Comparison of ENCODE assay signal across 21 cellular contexts in genomic region chr18:12441475-12442035, GRCh38. TPM values are rescaled to one million over a fixed set of nuclear protein-coding genes. Genes with fewer than 3 reads are reported as not detected.
A peak's percentile ranks its signal among the peaks of the same experiment; 100 is the strongest.
DNase-seq lines count a peak whose midpoint lies in the region; ATAC-seq and TF ChIP-seq lines count a peak whose summit lies in the region.
"Had no signal": no experiment of that assay in that cellular context is flagged by ENCODE, and none has a peak within 500 bp of the region (broad histone marks: within the 10 kb centered on the region; RNA-seq: fewer than 3 reads in every experiment).

No MANE protein-coding gene starts in this region.

- DNase-seq in activated CD8-positive, alpha-beta memory T cell treated with anti-CD3 and anti-CD28 coated beads, Interleukin-2, amount 50 U/mL, for 48 hours = peak; percentile 29
- no peak for DNase-seq in activated CD8-positive, alpha-beta memory T cell treated with anti-CD3 and anti-CD28 coated beads, Interleukin-2, amount 10 ng/mL, durations not matched to agents 7 days and 5 days
- peak; percentile 79 for DNase-seq in SK-N-SH
- DNase-seq in left lobe of liver (ENCODE audit: low spot score) = no peak
- DNase-seq in LoVo (ENCODE audit: low spot score) = no peak
- DNase-seq in type B pancreatic cell (ENCODE audit: extremely low spot score, unreplicated experiment) = no peak
- no peak for DNase-seq in MM.1S
- DNase-seq: 8988T, DND-41, GM23248, NCI-H1092, NCI-H1436, NCI-H2029, NCI-H446 treated with DMSO at 0.1 percent for 48 hours, NCI-H526 treated with DMSO at 0.1 percent for 48 hours, SHP77 had no signal

- H3K27ac Mint-ChIP-seq in activated CD8-positive, alpha-beta memory T cell treated with anti-CD3 and anti-CD28 coated beads, Interleukin-2, amount 10 ng/mL, durations not matched to agents 7 days and 5 days = no peak overlapping the region
- no peak overlapping the region for H3K27ac Mint-ChIP-seq in type B pancreatic cell

- peaks cover 10% of the 10 kb centered on the region; the same call in 1 of the 2 replicates for H3K9me3 ChIP-seq in SK-N-SH
- H3K9me3 ChIP-seq in MM.1S (replicated peaks; ENCODE audit: insufficient read depth, low read length) = no peaks in the 10 kb centered on the region

- H3K36me3 Mint-ChIP-seq in activated CD8-positive, alpha-beta memory T cell treated with anti-CD3 and anti-CD28 coated beads, Interleukin-2, amount 10 ng/mL, durations not matched to agents 7 days and 5 days = peaks cover 1% of the 10 kb centered on the region
- peaks cover 12% of the 10 kb centered on the region for H3K36me3 Mint-ChIP-seq in type B pancreatic cell

- H3K9ac ChIP-seq in SK-N-SH (no peak overlapping the region), MM.1S (ENCODE audit: low read length) (no peak overlapping the region)
- H3K9ac ChIP-seq: GM23248 had no signal

- no peak for TF ChIP-seq CTCF in SK-N-SH (IDR thresholded peaks at IDR 0.05)
- TF ChIP-seq CTCF in type B pancreatic cell (conservative IDR thresholded peaks at IDR 0.05) = no peak
- TF ChIP-seq CTCF in MM.1S (IDR thresholded peaks at IDR 0.05; ENCODE audit: low read length) = no peak

- no peaks in the 10 kb centered on the region for H3K9me3 Mint-ChIP-seq in activated CD8-positive, alpha-beta memory T cell treated with anti-CD3 and anti-CD28 coated beads, Interleukin-2, amount 10 ng/mL, durations not matched to agents 7 days and 5 days (ENCODE audit: low read depth)
- peaks cover 12% of the 10 kb centered on the region for H3K9me3 Mint-ChIP-seq in type B pancreatic cell

- POLR2A ChIA-PET in SK-N-SH (lab: Yijun Ruan, JAX) = interaction anchor here (0.6 to 1.7 kb wide), 6 partner anchors 14 to 214 kb away, joined by 3 to 8 read pairs (median 4); partner anchors contain the start of gene PRELID3A

- no peaks in the 10 kb centered on the region for H3K9me2 ChIP-seq in SK-N-SH
- H3K9me2 ChIP-seq in MM.1S (replicated peaks; ENCODE audit: insufficient read depth, low read length) = no peaks in the 10 kb centered on the region

- TF ChIP-seq EP300 in SK-N-SH (IDR thresholded peaks at IDR 0.05; ENCODE audit: borderline replicate concordance in 1 of 2, low read depth in 1 of 2, low read length in 1 of 2) = peak in 1 of 2 experiments; percentile 85; a peak in 2 of 4 replicates

- H2AFZ ChIP-seq in SK-N-SH (ENCODE audit: low read depth) = no peak overlapping the region
- no peak overlapping the region for H2AFZ ChIP-seq in MM.1S (ENCODE audit: low read length)
- H2AFZ ChIP-seq: GM23248 had no signal

- WGBS in SK-N-SH (ENCODE audit: low lambda C conversion rate) = 47% methylated on average over 12 of the region's 12 CpGs

- no peak overlapping the region for H3K4me3 Mint-ChIP-seq in activated CD8-positive, alpha-beta memory T cell treated with anti-CD3 and anti-CD28 coated beads, Interleukin-2, amount 10 ng/mL, durations not matched to agents 7 days and 5 days
- H3K4me3 Mint-ChIP-seq in type B pancreatic cell = no peak overlapping the region

- peak overlapping the region in 1 of 2 experiments; percentile 83; a peak in 2 of 4 replicates for H3K27ac ChIP-seq in SK-N-SH (ENCODE audit: low read depth in 2 of 2, low read length in 1 of 2)
- H3K27ac ChIP-seq in MM.1S (ENCODE audit: low read length) = no peak overlapping the region
- H3K27ac ChIP-seq: GM23248 had no signal

- H3K36me3 ChIP-seq in SK-N-SH (replicated peaks in 1 of 2; ENCODE audit: control insufficient read depth in 1 of 2, insufficient read depth in 2 of 2, low read length in 1 of 2) = peaks cover 8 to 27% of the 10 kb centered on the region in 2 experiments
- H3K36me3 ChIP-seq in MM.1S (replicated peaks; ENCODE audit: insufficient read depth, low read length) = no peaks in the 10 kb centered on the region

- H3K4me3 ChIP-seq in SK-N-SH (ENCODE audit: low read depth in 2 of 2, low read length in 1 of 2) (peak overlapping the region in 1 of 2 experiments; percentile 21; a peak in 1 of 4 replicates), MM.1S (ENCODE audit: low read length) (no peak overlapping the region)
- H3K4me3 ChIP-seq: GM12878, GM23248, HAP-1, K562 had no signal

- peak; percentile 49 for TF ChIP-seq RAD21 in SK-N-SH (IDR thresholded peaks at IDR 0.05; ENCODE audit: low read length)

- H3K4me1 ChIP-seq in SK-N-SH (ENCODE audit: control insufficient read depth in 1 of 2, insufficient read depth in 2 of 2, low read depth in 1 of 2, low read length in 1 of 2) (peaks cover 0 to 9% of the 10 kb centered on the region in 2 experiments; a peak in 1 of 4 replicates), MM.1S (ENCODE audit: low read length) (no peaks in the 10 kb centered on the region)
- H3K4me1 ChIP-seq: HAP-1 had no signal

- no peak for ATAC-seq in activated CD8-positive, alpha-beta memory T cell treated with anti-CD3 and anti-CD28 coated beads, Interleukin-2, amount 10 ng/mL, durations not matched to agents 7 days and 5 days
- peak; percentile 19 for ATAC-seq in left lobe of liver
- ATAC-seq in GM21529 (IDR thresholded peaks at IDR 0.05; ENCODE audit: unreplicated experiment) = no peak
- ATAC-seq: GM12878, HepG2, K562 had no signal

- no peak overlapping the region for H3K4me2 ChIP-seq in SK-N-SH
- no peak overlapping the region for H3K4me2 ChIP-seq in MM.1S (ENCODE audit: low read depth, low read length)

- CTCF ChIA-PET in activated CD8-positive, alpha-beta memory T cell treated with anti-CD3 and anti-CD28 coated beads, Interleukin-2, amount 10 ng/mL, durations not matched to agents 7 days and 5 days (lab: Charles Lee) = no interaction called here
- CTCF ChIA-PET in SK-N-SH (lab: Yijun Ruan, JAX) = interaction anchor here (1.0 to 2.7 kb wide), 7 partner anchors 13 to 95 kb away, joined by 3 to 11 read pairs (median 4); no protein-coding TSS in a partner anchor

- no peaks in the 10 kb centered on the region for H3K27me3 ChIP-seq in SK-N-SH (ENCODE audit: insufficient read depth)
- no peaks in the 10 kb centered on the region for H3K27me3 ChIP-seq in MM.1S (replicated peaks; ENCODE audit: insufficient read depth, low read length)

- no peaks in the 10 kb centered on the region for H3F3A ChIP-seq in SK-N-SH (replicated peaks; ENCODE audit: insufficient read depth)
- H3F3A ChIP-seq in MM.1S (ENCODE audit: insufficient read depth, low read length) = no peaks in the 10 kb centered on the region

- no peaks in the 10 kb centered on the region for H3K27me3 Mint-ChIP-seq in activated CD8-positive, alpha-beta memory T cell treated with anti-CD3 and anti-CD28 coated beads, Interleukin-2, amount 10 ng/mL, durations not matched to agents 7 days and 5 days
- H3K27me3 Mint-ChIP-seq in type B pancreatic cell = no peaks in the 10 kb centered on the region

- H4K20me1 ChIP-seq in SK-N-SH (ENCODE audit: insufficient read depth) (no peaks in the 10 kb centered on the region), MM.1S (ENCODE audit: insufficient read depth, low read length) (no peaks in the 10 kb centered on the region)

- H3K4me1 Mint-ChIP-seq in activated CD8-positive, alpha-beta memory T cell treated with anti-CD3 and anti-CD28 coated beads, Interleukin-2, amount 10 ng/mL, durations not matched to agents 7 days and 5 days = peaks cover 11% of the 10 kb centered on the region
- no peaks in the 10 kb centered on the region for H3K4me1 Mint-ChIP-seq in type B pancreatic cell (ENCODE audit: unreplicated experiment)

- H3K79me2 ChIP-seq in SK-N-SH (ENCODE audit: insufficient read depth) (no peaks in the 10 kb centered on the region), MM.1S (ENCODE audit: low read length) (no peaks in the 10 kb centered on the region)

TF ChIP-seq in SK-N-SH, 30 proteins besides CTCF, POLR2A, EP300 and RAD21:
- TF ChIP-seq, protein P1, sequence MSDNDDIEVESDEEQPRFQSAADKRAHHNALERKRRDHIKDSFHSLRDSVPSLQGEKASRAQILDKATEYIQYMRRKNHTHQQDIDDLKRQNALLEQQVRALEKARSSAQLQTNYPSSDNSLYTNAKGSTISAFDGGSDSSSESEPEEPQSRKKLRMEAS (IDR thresholded peaks at IDR 0.05; ENCODE audit: low read depth) = peak; percentile 46; the same call in 1 of the 2 replicates
- TF ChIP-seq FOXJ3 (CRISPR knock-in tag; IDR thresholded peaks at IDR 0.05) (0 out of 2 replicates have a peak, but pooled peaks have one; percentile 62), MXI1 (IDR thresholded peaks at IDR 0.05; ENCODE audit: low read depth, low read length) (peak; percentile 93), TEAD4 (IDR thresholded peaks at IDR 0.05; ENCODE audit: borderline replicate concordance, insufficient read depth) (no peak), CHD2 (IDR thresholded peaks at IDR 0.05; ENCODE audit: low read length, partially characterized antibody) (peak; percentile 86), GATA2 (CRISPR knock-in tag; IDR thresholded peaks at IDR 0.05) (peak; percentile 50; the same call in 1 of the 2 replicates), RCOR1 (IDR thresholded peaks at IDR 0.05; ENCODE audit: low read length) (peak; percentile 85), SMC3 (IDR thresholded peaks at IDR 0.05; ENCODE audit: low read depth, low read length) (peak; percentile 1; the same call in 1 of the 2 replicates), FOXM1 (IDR thresholded peaks at IDR 0.05; ENCODE audit: low read depth) (no peak), IRF3 (IDR thresholded peaks at IDR 0.05; ENCODE audit: low read depth, low read length) (no peak)

RNA-seq across cellular contexts. Expression of gene PRELID3A, which starts 33.8 kb away (rescaled TPM):
- total RNA-seq in activated CD8-positive, alpha-beta memory T cell treated with anti-CD3 and anti-CD28 coated beads, Interleukin-2, amount 10 ng/mL, durations not matched to agents 7 days and 5 days = 1 to 10 TPM; 5.8 to 9.7 TPM
- polyA plus RNA-seq in SK-N-SH (2012; rRNA removed) = 15.3 and 19.7 TPM in 2 replicates
- 14.5 and 14.8 TPM in 2 replicates for polyA plus RNA-seq in SK-N-SH (2012; cell fraction: cytosol; rRNA removed)
- 32.9 and 57.3 TPM in 2 replicates for polyA plus RNA-seq in SK-N-SH (2012; cell fraction: nucleus; rRNA removed)
- total RNA-seq in left lobe of liver (0.18 TPM), type B pancreatic cell (ENCODE audit: low replicate concordance) (2.6 and 8.2 TPM in 2 replicates)

Comparison
In these comparisons a context has a peak if more than half of its experiments do, and no peak if none do; other contexts are left out.
1. DNase-seq: peak in activated CD8-positive, alpha-beta memory T cell treated with anti-CD3 and anti-CD28 coated beads, Interleukin-2, amount 50 U/mL, for 48 hours (single experiment) and SK-N-SH (single experiment); none in activated CD8-positive, alpha-beta memory T cell treated with anti-CD3 and anti-CD28 coated beads, Interleukin-2, amount 10 ng/mL, durations not matched to agents 7 days and 5 days (single experiment), left lobe of liver (single experiment), LoVo (single experiment), type B pancreatic cell (single experiment) and MM.1S (single experiment).